In the genomic region with DNA sequence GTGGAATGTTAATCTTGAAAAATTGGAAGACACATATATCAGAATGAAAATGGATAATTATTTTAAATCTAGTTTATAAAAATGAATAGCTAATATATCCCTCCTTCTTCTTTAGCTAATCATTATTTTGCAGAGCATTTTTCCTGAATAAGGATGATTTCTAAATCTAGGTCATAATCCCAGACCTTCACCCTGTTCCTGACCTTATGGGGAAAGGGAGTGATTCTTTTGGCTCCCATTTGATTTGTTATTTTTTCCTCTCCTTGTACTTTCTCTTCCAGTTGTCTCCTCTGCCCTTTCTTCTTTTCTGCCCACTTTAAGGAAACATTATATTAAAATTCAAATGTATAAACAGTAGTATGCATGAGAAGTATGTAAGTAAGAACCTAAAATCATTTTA, we compare ENCODE assay signal across 8 cellular contexts.
"Had no signal": no experiment of that assay in that cellular context is flagged by ENCODE, and none has a peak within 500 bp of the region (broad histone marks: within the 10 kb centered on the region; RNA-seq: fewer than 3 reads in every experiment).

No MANE protein-coding gene starts in this region.

- H3K27ac ChIP-seq: GM23248, HL-60 had no signal

- H3K9ac ChIP-seq: GM23248 had no signal

- H3K4me3 ChIP-seq: GM23248, HAP-1 had no signal

- H3K4me1 ChIP-seq: HAP-1 had no signal

- H2AFZ ChIP-seq: GM23248 had no signal

- H3K9me3 ChIP-seq: HAP-1 had no signal

- DNase-seq: GM23248, GOT3, H7, HFFc6, IMR-90 had no signal

- H3K36me3 ChIP-seq: HAP-1 had no signal

- ATAC-seq: HCT116 had no signal
